8 cellular contexts compared by ENCODE assay signal in the genomic region with DNA sequence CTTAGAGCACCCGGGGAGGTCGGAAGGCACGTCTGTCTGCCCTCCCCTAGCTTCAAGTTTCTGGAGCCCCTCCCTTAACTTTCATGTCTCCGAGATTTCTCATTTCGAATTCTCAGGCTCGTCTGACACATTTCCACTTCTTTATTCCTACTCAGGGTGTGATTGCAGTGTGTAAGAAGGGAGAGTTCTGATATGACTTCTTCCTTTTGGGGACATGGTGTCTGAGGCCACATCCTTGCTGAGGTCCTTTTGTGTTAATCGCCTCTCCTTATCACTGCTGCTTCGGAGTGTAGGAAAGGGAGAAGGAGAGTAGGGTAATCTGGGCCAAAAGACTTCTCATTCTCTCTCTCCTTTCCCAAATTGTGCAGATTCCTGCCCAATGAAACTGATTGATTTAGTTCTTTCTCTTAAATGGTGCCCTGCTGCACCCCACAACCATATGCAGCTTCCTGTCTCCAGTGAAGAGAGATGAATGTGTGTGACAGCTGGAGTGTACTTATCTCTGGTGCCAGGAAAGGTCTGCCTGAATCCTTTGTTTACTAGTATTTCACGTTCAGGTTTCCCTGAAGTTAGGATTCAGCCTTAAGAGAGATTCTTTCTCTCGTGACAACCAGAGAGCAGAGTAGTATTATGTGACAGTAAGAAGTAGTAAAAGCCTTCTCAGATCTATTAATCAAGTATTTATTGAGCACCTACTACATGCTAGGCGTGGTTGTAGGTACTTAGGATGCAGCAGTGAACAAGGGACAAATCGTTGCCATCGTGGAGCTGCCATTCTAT. TPM values are rescaled to one million over a fixed set of nuclear protein-coding genes. Genes with fewer than 3 reads are reported as not detected.
DNase-seq lines count a peak whose midpoint lies in the region; ATAC-seq and TF ChIP-seq lines count a peak whose summit lies in the region.

No MANE protein-coding gene starts in this region.

- H3K27me3 Mint-ChIP-seq in activated naive CD8-positive, alpha-beta T cell treated with anti-CD3 and anti-CD28 coated beads for 36 hours: no peaks in the 10 kb centered on the region

- in situ Hi-C loops in transverse colon (cut with MboI; ENCODE audit: low pct_ligation_motif_present in 1 of 4, low pct_unique_long_range_greater_than_20kb in 1 of 4, low sequenced_read_pairs in 3 of 4): no loop called here

- WGBS in transverse colon (ENCODE audit: low coverage in 1 of 2), 2 donors: 6 to 8% methylated on average over 10 to 13 of the region's 13 CpGs

- peak overlapping the region; percentile 96 for H3K27ac Mint-ChIP-seq in activated naive CD8-positive, alpha-beta T cell treated with anti-CD3 and anti-CD28 coated beads for 36 hours

- H3K9me3 ChIP-seq in HUES6 (ENCODE audit: control insufficient read depth, insufficient read depth, low read depth, low read length) (no peaks in the 10 kb centered on the region), left lung (no peaks in the 10 kb centered on the region), transverse colon (no peaks in the 10 kb centered on the region)

- H3K36me3 ChIP-seq in HUES6 (ENCODE audit: control insufficient read depth, insufficient read depth, low read length) (peaks cover 12% of the 10 kb centered on the region), left lung (no peaks in the 10 kb centered on the region), transverse colon (no peaks in the 10 kb centered on the region)

- peak overlapping the region; percentile 73; the same call in 1 of the 2 replicates for H3K27ac ChIP-seq in HUES6 (ENCODE audit: low read depth, low read length)
- peak overlapping the region; percentile 87 to 94 for H3K27ac ChIP-seq in left lung
- peak overlapping the region; percentile 85 to 95 (median 90) for H3K27ac ChIP-seq in transverse colon

- TF ChIP-seq EP300 in transverse colon (IDR thresholded peaks at IDR 0.05; ENCODE audit: low read depth): no peak

- no peak for TF ChIP-seq POLR2A in transverse colon (IDR thresholded peaks at IDR 0.05)

- DNase-seq in NCI-H748 (lab: John Stamatoyannopoulos, UW; ENCODE audit: unreplicated experiment): peak; percentile 34
- no peak for DNase-seq in NCI-H748 treated with DMSO at 0.1 percent for 48 hours (lab: John Stamatoyannopoulos, UW)
- DNase-seq in activated naive CD8-positive, alpha-beta T cell treated with anti-CD3 and anti-CD28 coated beads for 36 hours: no peak
- DNase-seq in left lung: no peak
- DNase-seq in transverse colon: no peak
- DNase-seq in GOT3 (lab: John Stamatoyannopoulos, UW): no peak
- DNase-seq in central memory CD4-positive, alpha-beta T cell: no peak

- peak overlapping the region; percentile 88 for H3K4me3 Mint-ChIP-seq in activated naive CD8-positive, alpha-beta T cell treated with anti-CD3 and anti-CD28 coated beads for 36 hours

- no peak for ATAC-seq in left lung

- peak overlapping the region; percentile 93 for H3K4me3 ChIP-seq in HUES6 (ENCODE audit: low read depth, low read length)
- H3K4me3 ChIP-seq in left lung: peak overlapping the region; percentile 55 to 57
- peak overlapping the region; percentile 3 to 65 (median 62) for H3K4me3 ChIP-seq in transverse colon

- no peaks in the 10 kb centered on the region for H3K9me3 Mint-ChIP-seq in activated naive CD8-positive, alpha-beta T cell treated with anti-CD3 and anti-CD28 coated beads for 36 hours

- H3K9ac ChIP-seq in HUES6 (ENCODE audit: low read length): peak overlapping the region; percentile 89

- no peak for TF ChIP-seq CTCF in left lung (IDR thresholded peaks at IDR 0.05)
- TF ChIP-seq CTCF in transverse colon (IDR thresholded peaks at IDR 0.05): no peak

- no peaks in the 10 kb centered on the region for H3K27me3 ChIP-seq in HUES6 (ENCODE audit: control insufficient read depth, insufficient read depth, low read length)
- no peaks in the 10 kb centered on the region for H3K27me3 ChIP-seq in left lung
- H3K27me3 ChIP-seq in transverse colon: no peaks in the 10 kb centered on the region

- H3K36me3 Mint-ChIP-seq in activated naive CD8-positive, alpha-beta T cell treated with anti-CD3 and anti-CD28 coated beads for 36 hours: peaks cover 27% of the 10 kb centered on the region

- peaks cover 33% of the 10 kb centered on the region for H3K4me1 Mint-ChIP-seq in activated naive CD8-positive, alpha-beta T cell treated with anti-CD3 and anti-CD28 coated beads for 36 hours

- intact Hi-C loops in left lung (cut with DNase I) (no loop called here), transverse colon (cut with DNase I; ENCODE audit: low total_unique reads) (no loop called here)

- H3K4me1 ChIP-seq in HUES6 (ENCODE audit: control insufficient read depth, insufficient read depth, low read length) (peaks cover 14% of the 10 kb centered on the region), left lung (peaks cover 0 to 25% of the 10 kb centered on the region in 2 donors), transverse colon (peaks cover 4 to 20% (median 12%) of the 10 kb centered on the region in 4 donors)

RNA-seq across cellular contexts. Expression of gene KIFC1, which starts 0.7 kb away (rescaled TPM):
- 10 to 100 TPM; 74.1 to 76.9 TPM for total RNA-seq in activated naive CD8-positive, alpha-beta T cell treated with anti-CD3 and anti-CD28 coated beads for 36 hours
- total RNA-seq in left lung (1 to 10 TPM; 5.8 to 9.9 TPM), transverse colon (10 to 100 TPM in 1 of 4 donors, 1 to 10 TPM in 3; 2.6 to 51.5 (median 5.8) TPM)

RNA-seq across cellular contexts. Expression of gene PHF1, which starts 18.5 kb away (rescaled TPM):
- total RNA-seq in activated naive CD8-positive, alpha-beta T cell treated with anti-CD3 and anti-CD28 coated beads for 36 hours: 10 to 100 TPM; 23.5 to 26.0 TPM
- total RNA-seq in left lung: 10 to 100 TPM; 43.4 to 45.6 TPM
- 100 to 1,000 TPM in 1 of 4 donors, 10 to 100 TPM in 3; 47.8 to 110 (median 48.4) TPM for total RNA-seq in transverse colon

RNA-seq across cellular contexts. Expression of gene CUTA, which starts 25.5 kb away (rescaled TPM):
- total RNA-seq in activated naive CD8-positive, alpha-beta T cell treated with anti-CD3 and anti-CD28 coated beads for 36 hours: 100 to 1,000 TPM; 125 to 126 TPM
- total RNA-seq in left lung (100 to 1,000 TPM; 144 to 175 TPM), transverse colon (100 to 1,000 TPM in 2 of 4 donors, 10 to 100 TPM in 2; 18.9 to 134 (median 91.3) TPM)

RNA-seq across cellular contexts. Expression of gene SYNGAP1, which starts 27.5 kb away (rescaled TPM):
- total RNA-seq in activated naive CD8-positive, alpha-beta T cell treated with anti-CD3 and anti-CD28 coated beads for 36 hours: 10 to 100 TPM; 26.4 to 29.3 TPM
- total RNA-seq in left lung (10 to 100 TPM; 18.1 to 18.5 TPM), transverse colon (10 to 100 TPM in 2 of 4 donors, 1 to 10 TPM in 2; 4.9 to 37.2 (median 11.1) TPM)
